11 cellular contexts compared by ENCODE assay signal in genomic region chr5:79689541-79690466, GRCh38. TPM values are rescaled to one million over a fixed set of nuclear protein-coding genes. Genes with fewer than 3 reads are reported as not detected.
DNase-seq lines count a peak whose midpoint lies in the region; ATAC-seq, FAIRE-seq and TF ChIP-seq lines count a peak whose summit lies in the region.
"Had no signal": no experiment of that assay in that cellular context is flagged by ENCODE, and none has a peak within 500 bp of the region (broad histone marks: within the 10 kb centered on the region; RNA-seq: fewer than 3 reads in every experiment).

Gene CMYA5, plus strand, starts transcription at chr5:79689836. Its CDS starts 72 bp downstream, at chr5:79689908.

- H3K9me3 ChIP-seq in gastroesophageal sphincter = no peaks in the 10 kb centered on the region

- ATAC-seq in gastroesophageal sphincter = peak; percentile 84
- no peak for ATAC-seq in HG02885 (IDR thresholded peaks at IDR 0.05; ENCODE audit: poor library complexity, unreplicated experiment)

- peaks cover 59% of the 10 kb centered on the region for H3K4me1 Mint-ChIP-seq in nephron progenitor cell

- TF ChIP-seq CTCF in WI38 (IDR thresholded peaks at IDR 0.05; ENCODE audit: low read depth, low read length) (no peak), gastroesophageal sphincter (IDR thresholded peaks at IDR 0.05) (no peak), nephron progenitor cell (IDR thresholded peaks at IDR 0.05) (no peak)

- peaks cover 9% of the 10 kb centered on the region for H3K9me3 Mint-ChIP-seq in nephron progenitor cell
- H3K9me3 Mint-ChIP-seq: activated T-cell treated with anti-CD3 and anti-CD28 coated beads, Interleukin-2, amount 50 U/mL, for 24 hours had no signal

- H3K36me3 ChIP-seq in ACC112 (ENCODE audit: insufficient read depth, low read length) (no peaks in the 10 kb centered on the region; the same call in 1 of the 2 replicates), gastroesophageal sphincter (peaks cover 0 to 18% of the 10 kb centered on the region in 2 donors)

- peak within 1 kb of the TSS; percentile 81 for H3K4me3 Mint-ChIP-seq in nephron progenitor cell
- H3K4me3 Mint-ChIP-seq: activated T-cell treated with anti-CD3 and anti-CD28 coated beads, Interleukin-2, amount 50 U/mL, for 24 hours; CD4-positive, alpha-beta T cell had no signal

- H3K4me1 ChIP-seq in ACC112 (ENCODE audit: control insufficient read depth, insufficient read depth, low read length, unreplicated experiment) (peaks cover 25% of the 10 kb centered on the region), gastroesophageal sphincter (peaks cover 0 to 32% (median 0%) of the 10 kb centered on the region in 3 donors)

- no peaks in the 10 kb centered on the region for H3K79me2 ChIP-seq in ACC112 (ENCODE audit: control insufficient read depth, insufficient read depth, low read length, unreplicated experiment)

- WGBS in gastroesophageal sphincter (ENCODE audit: low coverage in 1 of 2), 2 donors = 16 to 41% methylated on average over 5 to 6 of the region's 74 CpGs

- FAIRE-seq in GM12891 (lab: Jason Lieb, UNC) = no peak

- TF ChIP-seq POLR2A in gastroesophageal sphincter (IDR thresholded peaks at IDR 0.05) = peak in 1 of 2 donors; percentile 7
- no peak for TF ChIP-seq POLR2A in GM12891 (IDR thresholded peaks at IDR 0.05; ENCODE audit: low read depth, low read length)

- H3K27ac Mint-ChIP-seq in nephron progenitor cell = no peak within 1 kb of the TSS
- H3K27ac Mint-ChIP-seq: activated T-cell treated with anti-CD3 and anti-CD28 coated beads, Interleukin-2, amount 50 U/mL, for 24 hours; CD4-positive, alpha-beta T cell had no signal

- peak; percentile 66 for DNase-seq in nephron progenitor cell
- no peak for DNase-seq in activated CD4-positive, alpha-beta T cell treated with anti-CD3 and anti-CD28 coated beads for 48 hours
- DNase-seq in GM12891 (ENCODE audit: insufficient read length, low spot score) = no peak
- DNase-seq in NCI-H128 (lab: John Stamatoyannopoulos, UW; ENCODE audit: unreplicated experiment) = no peak
- DNase-seq: activated T-cell treated with anti-CD3 and anti-CD28 coated beads, Interleukin-2, amount 50 U/mL, for 24 hours; CD4-positive, alpha-beta T cell; NCI-H345 had no signal

- H2AFZ ChIP-seq in ACC112 (ENCODE audit: low read length, unreplicated experiment) = peak within 1 kb of the TSS; percentile 93

- no peak within 1 kb of the TSS for H3K27ac ChIP-seq in ACC112 (ENCODE audit: low read depth, low read length)
- peak within 1 kb of the TSS in 3 of 4 donors; percentile 65 to 83 (median 82) for H3K27ac ChIP-seq in gastroesophageal sphincter

- no peak for TF ChIP-seq EP300 in gastroesophageal sphincter (IDR thresholded peaks at IDR 0.05)

- H3K27me3 ChIP-seq in ACC112 (ENCODE audit: insufficient read depth, low read length) (no peaks in the 10 kb centered on the region), gastroesophageal sphincter (no peaks in the 10 kb centered on the region)

- H3K4me3 ChIP-seq in ACC112 (ENCODE audit: low read depth, low read length) = peak within 1 kb of the TSS; percentile 74
- peak within 1 kb of the TSS; percentile 54 for H3K4me3 ChIP-seq in WI38 (ENCODE audit: low read depth, low read length)
- H3K4me3 ChIP-seq in gastroesophageal sphincter = peak within 1 kb of the TSS; percentile 40 to 60

- H3K36me3 Mint-ChIP-seq in nephron progenitor cell (ENCODE audit: low read depth) = peaks cover 34% of the 10 kb centered on the region

- peaks cover 3% of the 10 kb centered on the region for H3K27me3 Mint-ChIP-seq in nephron progenitor cell (ENCODE audit: low read depth, poor library complexity)
- H3K27me3 Mint-ChIP-seq: activated T-cell treated with anti-CD3 and anti-CD28 coated beads, Interleukin-2, amount 50 U/mL, for 24 hours; CD4-positive, alpha-beta T cell had no signal

TF ChIP-seq in GM12891, 5 proteins besides CTCF, POLR2A, EP300 and RAD21:
- TF ChIP-seq POU2F2 (IDR thresholded peaks at IDR 0.05; ENCODE audit: low read depth, low read length) = no peak
- no peak for TF ChIP-seq POLR2AphosphoS5 (IDR thresholded peaks at IDR 0.05; ENCODE audit: low read depth, low read length)
- TF ChIP-seq PAX5 (IDR thresholded peaks at IDR 0.05; ENCODE audit: insufficient read depth, low read length, severe bottlenecking) = no peak

RNA-seq across cellular contexts. Expression of gene CMYA5, which starts in this region (rescaled TPM):
- 10 to 100 TPM in 1 of 4 donors, 1 to 10 TPM in 3; 3.2 to 11.3 (median 7.9) TPM for total RNA-seq in gastroesophageal sphincter
- 0.23 TPM for polyA plus RNA-seq in GM12891 (2012; ENCODE audit: low read depth, missing spikeins)
